9 cellular contexts compared by ENCODE assay signal in genomic region chr12:779745-780734, GRCh38. TPM values are rescaled to one million over a fixed set of nuclear protein-coding genes. Genes with fewer than 3 reads are reported as not detected.
DNase-seq lines count a peak whose midpoint lies in the region; ATAC-seq and TF ChIP-seq lines count a peak whose summit lies in the region.
"Had no signal": no experiment of that assay in that cellular context is flagged by ENCODE, and none has a peak within 500 bp of the region (broad histone marks: within the 10 kb centered on the region; RNA-seq: fewer than 3 reads in every experiment).

No MANE protein-coding gene starts in this region.

- DNase-seq in activated naive CD4-positive, alpha-beta T cell treated with anti-CD3 and anti-CD28 coated beads for 36 hours: no peak
- DNase-seq in activated naive CD4-positive, alpha-beta T cell treated with anti-CD3 and anti-CD28 coated beads, Interleukin-2, amount 10 ng/mL, durations not matched to agents 7 days and 5 days: no peak
- DNase-seq in SW 1271 (lab: John Stamatoyannopoulos, UW): peak; percentile 8 to 60
- peak; percentile 67 for DNase-seq in fibroblast of the aortic adventitia (ENCODE audit: low read depth)
- DNase-seq in stimulated activated naive B cell treated with anti-CD40 and anti-IgM and Interleukin-4, amounts not matched to agents 10 μg/mL and 1 μg/mL and 100 μg/mL, for 72 hours: no peak
- no peak for DNase-seq in activated CD4-positive, CD25-positive, alpha-beta regulatory T cell treated with anti-CD3 and anti-CD28 coated beads, Interleukin-2, amount 50 U/mL, for 72 hours
- DNase-seq: DND-41 had no signal

- no peaks in the 10 kb centered on the region for H3K27me3 Mint-ChIP-seq in activated naive CD4-positive, alpha-beta T cell treated with anti-CD3 and anti-CD28 coated beads for 36 hours (ENCODE audit: low read depth)
- H3K27me3 Mint-ChIP-seq in activated naive CD4-positive, alpha-beta T cell treated with anti-CD3 and anti-CD28 coated beads, Interleukin-2, amount 10 ng/mL, durations not matched to agents 7 days and 5 days: no peaks in the 10 kb centered on the region
- H3K27me3 Mint-ChIP-seq in stimulated activated naive B cell treated with anti-CD40 and anti-IgM and Interleukin-4, amounts not matched to agents 10 μg/mL and 1 μg/mL and 100 μg/mL, for 72 hours: no peaks in the 10 kb centered on the region

- H3K4me1 Mint-ChIP-seq in activated naive CD4-positive, alpha-beta T cell treated with anti-CD3 and anti-CD28 coated beads for 36 hours (ENCODE audit: low read depth): peaks cover 69% of the 10 kb centered on the region
- peaks cover 49% of the 10 kb centered on the region for H3K4me1 Mint-ChIP-seq in activated naive CD4-positive, alpha-beta T cell treated with anti-CD3 and anti-CD28 coated beads, Interleukin-2, amount 10 ng/mL, durations not matched to agents 7 days and 5 days
- H3K4me1 Mint-ChIP-seq in stimulated activated naive B cell treated with anti-CD40 and anti-IgM and Interleukin-4, amounts not matched to agents 10 μg/mL and 1 μg/mL and 100 μg/mL, for 72 hours: peaks cover 22 to 60% of the 10 kb centered on the region in 2 donors

- no peak for TF ChIP-seq CTCF in fibroblast of the aortic adventitia (IDR thresholded peaks at IDR 0.05; ENCODE audit: insufficient read depth, low read length)

- H3K9me3 Mint-ChIP-seq in activated naive CD4-positive, alpha-beta T cell treated with anti-CD3 and anti-CD28 coated beads for 36 hours: no peaks in the 10 kb centered on the region
- H3K9me3 Mint-ChIP-seq in activated naive CD4-positive, alpha-beta T cell treated with anti-CD3 and anti-CD28 coated beads, Interleukin-2, amount 10 ng/mL, durations not matched to agents 7 days and 5 days: no peaks in the 10 kb centered on the region
- H3K9me3 Mint-ChIP-seq in stimulated activated naive B cell treated with anti-CD40 and anti-IgM and Interleukin-4, amounts not matched to agents 10 μg/mL and 1 μg/mL and 100 μg/mL, for 72 hours: no peaks in the 10 kb centered on the region

- peak overlapping the region; percentile 45 for H3K4me3 Mint-ChIP-seq in activated naive CD4-positive, alpha-beta T cell treated with anti-CD3 and anti-CD28 coated beads for 36 hours
- H3K4me3 Mint-ChIP-seq in activated naive CD4-positive, alpha-beta T cell treated with anti-CD3 and anti-CD28 coated beads, Interleukin-2, amount 10 ng/mL, durations not matched to agents 7 days and 5 days: no peak overlapping the region
- H3K4me3 Mint-ChIP-seq in stimulated activated naive B cell treated with anti-CD40 and anti-IgM and Interleukin-4, amounts not matched to agents 10 μg/mL and 1 μg/mL and 100 μg/mL, for 72 hours: no peak overlapping the region

- H3K27ac Mint-ChIP-seq in activated naive CD4-positive, alpha-beta T cell treated with anti-CD3 and anti-CD28 coated beads for 36 hours: no peak overlapping the region
- no peak overlapping the region for H3K27ac Mint-ChIP-seq in activated naive CD4-positive, alpha-beta T cell treated with anti-CD3 and anti-CD28 coated beads, Interleukin-2, amount 10 ng/mL, durations not matched to agents 7 days and 5 days
- no peak overlapping the region for H3K27ac Mint-ChIP-seq in stimulated activated naive B cell treated with anti-CD40 and anti-IgM and Interleukin-4, amounts not matched to agents 10 μg/mL and 1 μg/mL and 100 μg/mL, for 72 hours

- ATAC-seq in stimulated activated naive B cell treated with anti-CD40 and anti-IgM and Interleukin-4, amounts not matched to agents 10 μg/mL and 1 μg/mL and 100 μg/mL, for 72 hours (replicated peaks): peak; percentile 44 to 64
- ATAC-seq in HG03039 (IDR thresholded peaks at IDR 0.05; ENCODE audit: unreplicated experiment) (no peak), HG03135 (IDR thresholded peaks at IDR 0.05; ENCODE audit: unreplicated experiment) (no peak)

- CTCF ChIA-PET in activated naive CD4-positive, alpha-beta T cell treated with anti-CD3 and anti-CD28 coated beads for 36 hours (lab: Charles Lee): interaction anchor here (0.6 to 1.4 kb wide), 7 partner anchors 11 to 41 kb away, joined by 3 to 6 read pairs (median 3); no protein-coding TSS in a partner anchor
- CTCF ChIA-PET in activated naive CD4-positive, alpha-beta T cell treated with anti-CD3 and anti-CD28 coated beads, Interleukin-2, amount 10 ng/mL, durations not matched to agents 7 days and 5 days (lab: Charles Lee): interaction anchor here (1.2 to 1.9 kb wide), 2 partner anchors 166 to 204 kb away, joined by 4 to 6 read pairs; no protein-coding TSS in a partner anchor

- peaks cover 3% of the 10 kb centered on the region for H3K36me3 Mint-ChIP-seq in activated naive CD4-positive, alpha-beta T cell treated with anti-CD3 and anti-CD28 coated beads for 36 hours (ENCODE audit: low read depth)
- H3K36me3 Mint-ChIP-seq in activated naive CD4-positive, alpha-beta T cell treated with anti-CD3 and anti-CD28 coated beads, Interleukin-2, amount 10 ng/mL, durations not matched to agents 7 days and 5 days: peaks cover 5% of the 10 kb centered on the region
- H3K36me3 Mint-ChIP-seq in stimulated activated naive B cell treated with anti-CD40 and anti-IgM and Interleukin-4, amounts not matched to agents 10 μg/mL and 1 μg/mL and 100 μg/mL, for 72 hours: peaks cover 14 to 19% of the 10 kb centered on the region in 2 donors

- intact Hi-C loops in activated naive CD4-positive, alpha-beta T cell treated with anti-CD3 and anti-CD28 coated beads for 36 hours (cut with micrococcal nuclease): loop anchor here (1.0 kb wide), 1 partner anchor 10 kb away; no protein-coding TSS in a partner anchor

- H3K4me3 ChIP-seq in fibroblast of the aortic adventitia (ENCODE audit: low read depth, low read length): peak overlapping the region; percentile 31

RNA-seq across cellular contexts. Expression of gene WNK1, which starts 27.7 kb away (rescaled TPM):
- total RNA-seq in activated naive CD4-positive, alpha-beta T cell treated with anti-CD3 and anti-CD28 coated beads for 36 hours: 100 to 1,000 TPM; 112 to 134 TPM
- 57.8 and 91.7 TPM in 2 replicates for total RNA-seq in fibroblast of the aortic adventitia (ENCODE audit: low replicate concordance)

Comparison
In these comparisons a context has a peak if more than half of its experiments do, and no peak if none do; other contexts are left out.
1. DNase-seq: peak in SW 1271 (2 of 2) and fibroblast of the aortic adventitia (single experiment); none in activated naive CD4-positive, alpha-beta T cell treated with anti-CD3 and anti-CD28 coated beads for 36 hours (single experiment), activated naive CD4-positive, alpha-beta T cell treated with anti-CD3 and anti-CD28 coated beads, Interleukin-2, amount 10 ng/mL, durations not matched to agents 7 days and 5 days (single experiment), stimulated activated naive B cell treated with anti-CD40 and anti-IgM and Interleukin-4, amounts not matched to agents 10 μg/mL and 1 μg/mL and 100 μg/mL, for 72 hours (single experiment) and activated CD4-positive, CD25-positive, alpha-beta regulatory T cell treated with anti-CD3 and anti-CD28 coated beads, Interleukin-2, amount 50 U/mL, for 72 hours (single experiment).
2. ATAC-seq: peak in stimulated activated naive B cell treated with anti-CD40 and anti-IgM and Interleukin-4, amounts not matched to agents 10 μg/mL and 1 μg/mL and 100 μg/mL, for 72 hours (2 of 2); none in HG03039 (single experiment) and HG03135 (single experiment).